Comparison of ENCODE assay signal across 8 cellular contexts in the genomic region with DNA sequence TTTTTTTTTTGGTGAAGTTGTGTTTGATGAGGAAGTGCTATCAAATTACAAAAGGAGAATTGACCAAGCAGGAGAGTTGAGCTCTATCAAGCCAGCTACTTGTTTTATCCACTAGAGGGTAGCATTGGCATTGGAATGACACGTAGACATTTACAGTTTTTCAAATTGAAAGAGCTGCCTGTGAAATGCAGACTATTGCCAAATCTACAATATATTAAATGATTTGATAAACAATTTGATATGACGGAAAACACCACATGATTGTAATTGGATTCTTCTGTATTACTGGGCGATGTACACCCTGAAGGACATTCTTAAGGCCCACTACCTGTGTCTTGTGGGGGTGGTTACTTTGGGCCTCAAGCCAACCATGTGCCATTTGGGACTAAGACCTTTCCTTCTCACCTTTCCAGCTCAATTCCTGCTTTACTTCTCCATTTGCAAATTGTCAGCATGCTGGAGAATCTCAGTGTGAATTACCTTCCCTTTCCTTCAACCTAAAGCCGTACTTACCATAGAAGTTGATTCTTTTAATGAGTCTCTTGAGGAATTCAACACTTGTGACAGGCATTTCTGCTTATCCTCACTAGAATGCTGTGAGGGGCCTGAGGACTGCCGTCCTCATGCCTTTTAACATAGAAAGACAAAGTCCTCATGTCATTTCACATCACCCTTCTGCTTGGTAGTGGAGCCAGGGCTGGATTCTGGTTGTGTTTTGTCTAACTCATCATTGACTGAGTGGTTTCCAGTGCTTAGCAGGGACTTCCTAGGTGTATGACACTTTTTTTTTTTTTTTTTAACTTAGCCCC.
DNase-seq lines count a peak whose midpoint lies in the region; TF ChIP-seq lines count a peak whose summit lies in the region.

No MANE protein-coding gene starts in this region.

- H3K27ac Mint-ChIP-seq in HFFc6 (peak overlapping the region; percentile 61), nephron progenitor cell (no peak overlapping the region)

- no peak for TF ChIP-seq POLR2A in NB4 (IDR thresholded peaks at IDR 0.05; ENCODE audit: extremely low read depth, insufficient read length)
- TF ChIP-seq POLR2A in esophagus muscularis mucosa (IDR thresholded peaks at IDR 0.05; ENCODE audit: low read depth) = no peak

- H3K36me3 Mint-ChIP-seq in HFFc6 (ENCODE audit: low read depth) (peaks cover 13% of the 10 kb centered on the region), nephron progenitor cell (ENCODE audit: low read depth) (no peaks in the 10 kb centered on the region)

- TF ChIP-seq EP300 in esophagus muscularis mucosa (IDR thresholded peaks at IDR 0.05) = no peak

- H3K9me3 Mint-ChIP-seq in HFFc6 (no peaks in the 10 kb centered on the region), nephron progenitor cell (no peaks in the 10 kb centered on the region)

- peak; percentile 56 for TF ChIP-seq CTCF in 22Rv1 (IDR thresholded peaks at IDR 0.05)
- TF ChIP-seq CTCF in GM06990 (IDR thresholded peaks at IDR 0.05; ENCODE audit: insufficient read depth, low read length, poor library complexity, severe bottlenecking) = peak; percentile 71
- TF ChIP-seq CTCF in HFFc6 (IDR thresholded peaks at IDR 0.05) = peak; percentile 94
- TF ChIP-seq CTCF in NB4 (IDR thresholded peaks at IDR 0.05; ENCODE audit: low read depth, low read length) = peak; percentile 78
- TF ChIP-seq CTCF in esophagus muscularis mucosa (IDR thresholded peaks at IDR 0.05) = peak; percentile 72 to 77 (median 74)
- peak; percentile 84 for TF ChIP-seq CTCF in nephron progenitor cell (IDR thresholded peaks at IDR 0.05)

- H3K9me3 ChIP-seq in esophagus muscularis mucosa = no peaks in the 10 kb centered on the region

- H3K4me3 ChIP-seq in GM06990 (replicated peaks; ENCODE audit: low read depth, low read length) = no peak overlapping the region
- no peak overlapping the region for H3K4me3 ChIP-seq in NB4 (ENCODE audit: low read depth, low read length)
- no peak overlapping the region for H3K4me3 ChIP-seq in esophagus muscularis mucosa

- WGBS in esophagus muscularis mucosa = 28% methylated on average over 5 of the region's 5 CpGs

- DNase-seq in GM06990 (ENCODE audit: extremely low read depth, insufficient read length) = no peak
- peak; percentile 75 for DNase-seq in HFFc6
- DNase-seq in NB4 (ENCODE audit: low read depth) = peak; percentile 77
- DNase-seq in SHP77 treated with DMSO at 0.1 percent for 48 hours (lab: John Stamatoyannopoulos, UW) = peak; percentile 19
- DNase-seq in esophagus muscularis mucosa (ENCODE audit: extremely low spot score) = no peak
- peak; percentile 12 for DNase-seq in nephron progenitor cell
- DNase-seq in activated CD4-positive, CD25-positive, alpha-beta regulatory T cell treated with anti-CD3 and anti-CD28 coated beads, Interleukin-2, amount 50 U/mL, for 72 hours = no peak

- H3K4me1 Mint-ChIP-seq in HFFc6 (ENCODE audit: low read depth) = peaks cover 50% of the 10 kb centered on the region
- H3K4me1 Mint-ChIP-seq in nephron progenitor cell = peaks cover 5% of the 10 kb centered on the region

- no peak overlapping the region for H3K27ac ChIP-seq in 22Rv1
- H3K27ac ChIP-seq in esophagus muscularis mucosa (replicated peaks in 1 of 4) = no peak overlapping the region

- H3K4me1 ChIP-seq in esophagus muscularis mucosa = peaks cover 5 to 6% (median 6%) of the 10 kb centered on the region in 4 donors

- H3K27me3 ChIP-seq in GM06990 (replicated peaks; ENCODE audit: control insufficient read depth, insufficient read depth, low read length) (no peaks in the 10 kb centered on the region), esophagus muscularis mucosa (no peaks in the 10 kb centered on the region)

- H3K27me3 Mint-ChIP-seq in HFFc6 (ENCODE audit: insufficient read depth) = no peaks in the 10 kb centered on the region; the same call in 1 of the 2 replicates
- peaks cover 8% of the 10 kb centered on the region for H3K27me3 Mint-ChIP-seq in nephron progenitor cell (ENCODE audit: low read depth, poor library complexity)

- intact Hi-C loops in esophagus muscularis mucosa (cut with DNase I) = loop anchor here (2.0 to 5.0 kb wide), 4 partner anchors 288 to 1788 kb away; no protein-coding TSS in a partner anchor

- no peak overlapping the region for H3K4me3 Mint-ChIP-seq in HFFc6
- H3K4me3 Mint-ChIP-seq in nephron progenitor cell = no peak overlapping the region

- H3K36me3 ChIP-seq in GM06990 (ENCODE audit: control insufficient read depth, insufficient read depth, low read length) (no peaks in the 10 kb centered on the region), esophagus muscularis mucosa (no peaks in the 10 kb centered on the region)

Comparison
In these comparisons a context has a peak if more than half of its experiments do, and no peak if none do; other contexts are left out.
1. DNase-seq: peak in HFFc6 (single experiment), NB4 (single experiment), SHP77 treated with DMSO at 0.1 percent for 48 hours (single experiment) and nephron progenitor cell (single experiment); none in GM06990 (single experiment), esophagus muscularis mucosa (single experiment) and activated CD4-positive, CD25-positive, alpha-beta regulatory T cell treated with anti-CD3 and anti-CD28 coated beads, Interleukin-2, amount 50 U/mL, for 72 hours (single experiment).
2. Peak in every context shown above with its lines, with median percentiles within 50 percentile points of each other: CTCF ChIP-seq.